In the genomic region with DNA sequence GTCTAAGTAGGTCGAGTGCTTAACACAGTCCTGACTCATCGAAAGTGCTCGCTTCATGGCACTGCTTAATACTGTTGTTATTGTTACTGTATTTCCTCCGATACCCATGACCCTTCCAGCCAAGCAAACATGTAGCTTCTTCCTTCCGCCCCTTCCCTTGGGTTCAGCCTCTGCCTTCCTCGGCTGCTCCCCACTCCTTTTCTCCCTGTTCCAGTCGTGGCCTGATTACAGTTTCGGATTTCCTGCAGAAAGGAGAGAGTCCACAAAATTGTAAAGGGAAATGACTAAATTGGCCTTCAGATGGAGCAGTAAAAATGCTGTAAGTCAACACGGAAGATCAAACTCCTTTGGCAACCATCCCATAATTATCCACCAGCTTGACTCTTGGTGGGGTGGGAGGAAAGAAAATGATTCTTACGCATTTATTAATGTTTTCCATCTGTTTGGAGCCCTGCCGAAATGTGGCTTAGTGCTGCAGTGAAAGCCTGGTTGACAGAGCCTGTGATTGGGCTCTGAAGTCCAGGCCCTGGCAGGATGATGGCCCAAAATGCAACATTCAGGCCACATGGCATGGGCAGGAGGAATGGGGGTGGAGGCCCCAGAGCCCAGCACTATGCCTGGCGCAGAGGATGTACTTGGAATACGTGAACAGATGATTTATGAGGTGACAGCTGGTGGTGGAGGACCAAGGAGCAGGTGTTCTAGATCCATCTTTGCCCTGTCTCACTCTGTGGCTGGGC, we compare ENCODE assay signal across 1 cellular context.
TF ChIP-seq lines count a peak whose summit lies in the region.

No MANE protein-coding gene starts in this region.

TF ChIP-seq in H1, 55 proteins besides CTCF, POLR2A, EP300 and RAD21:
- TF ChIP-seq, protein P1, sequence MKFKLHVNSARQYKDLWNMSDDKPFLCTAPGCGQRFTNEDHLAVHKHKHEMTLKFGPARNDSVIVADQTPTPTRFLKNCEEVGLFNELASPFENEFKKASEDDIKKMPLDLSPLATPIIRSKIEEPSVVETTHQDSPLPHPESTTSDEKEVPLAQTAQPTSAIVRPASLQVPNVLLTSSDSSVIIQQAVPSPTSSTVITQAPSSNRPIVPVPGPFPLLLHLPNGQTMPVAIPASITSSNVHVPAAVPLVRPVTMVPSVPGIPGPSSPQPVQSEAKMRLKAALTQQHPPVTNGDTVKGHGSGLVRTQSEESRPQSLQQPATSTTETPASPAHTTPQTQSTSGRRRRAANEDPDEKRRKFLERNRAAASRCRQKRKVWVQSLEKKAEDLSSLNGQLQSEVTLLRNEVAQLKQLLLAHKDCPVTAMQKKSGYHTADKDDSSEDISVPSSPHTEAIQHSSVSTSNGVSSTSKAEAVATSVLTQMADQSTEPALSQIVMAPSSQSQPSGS (IDR thresholded peaks at IDR 0.05; ENCODE audit: low read length) = no peak
- TF ChIP-seq PHF8 (conservative IDR thresholded peaks at IDR 0.05; ENCODE audit: low read depth, low read length) (no peak), RBBP5 (IDR thresholded peaks at IDR 0.05; ENCODE audit: borderline replicate concordance, low read depth, low read length) (no peak), SIRT6 (IDR thresholded peaks at IDR 0.05; ENCODE audit: low read length) (no peak), SUZ12 (IDR thresholded peaks at IDR 0.05; ENCODE audit: low read length) (no peak), EZH2 (IDR thresholded peaks at IDR 0.05; ENCODE audit: low read depth, low read length, severe bottlenecking) (no peak), HDAC6 (IDR thresholded peaks at IDR 0.05; ENCODE audit: low read depth, low read length) (no peak), TAF7 (optimal IDR thresholded peaks at IDR 0.05; ENCODE audit: borderline replicate concordance, low read depth, low read length) (no peak)
